In the genomic region with DNA sequence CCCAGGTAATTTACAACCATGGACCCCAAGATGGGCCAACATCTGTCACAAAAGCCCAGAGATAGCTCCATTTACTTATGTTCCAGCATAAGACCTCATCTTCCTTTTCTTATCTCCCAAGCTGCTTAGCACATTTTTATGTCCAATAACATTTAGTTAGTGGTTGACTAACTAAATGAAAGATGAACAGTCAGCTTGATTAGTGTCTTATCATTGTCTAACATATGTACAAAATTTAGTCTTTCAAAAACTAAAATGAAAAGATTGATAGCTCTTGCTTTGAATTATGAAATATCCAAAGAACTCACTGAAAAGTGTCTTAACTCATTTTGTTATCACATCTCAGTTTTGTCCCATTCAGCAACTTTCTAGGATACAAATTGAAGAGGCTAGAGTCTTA, we compare ENCODE assay signal across 1 cellular context.
TF ChIP-seq lines count a peak whose summit lies in the region.

No MANE protein-coding gene starts in this region.

TF ChIP-seq in HepG2, 621 proteins besides CTCF, POLR2A, EP300 and RAD21 (continued from another document):
- TF ChIP-seq ZNF234 (CRISPR knock-in tag; conservative IDR thresholded peaks at IDR 0.05) (no peak), ZSCAN22 (CRISPR knock-in tag; IDR thresholded peaks at IDR 0.05) (no peak)
